Comparison of ENCODE assay signal across 15 cellular contexts in genomic region chr14:98958048-98959031, GRCh38.
"Had no signal": no experiment of that assay in that cellular context is flagged by ENCODE, and none has a peak within 500 bp of the region (broad histone marks: within the 10 kb centered on the region; RNA-seq: fewer than 3 reads in every experiment).

No MANE protein-coding gene starts in this region.

- ATAC-seq: activated naive CD8-positive, alpha-beta T cell treated with anti-CD3 and anti-CD28 coated beads, Interleukin-2, amount 50 U/mL, for 24 hours; stimulated activated effector memory CD8-positive, alpha-beta T cell treated with anti-CD3 and anti-CD28 coated beads, Interleukin-12 subunit alpha, Interleukin-12 subunit beta, amount 100 ng/mL, for 72 hours; WTC11 had no signal

- H3K36me3 ChIP-seq: ascending aorta, gastrocnemius medialis, transverse colon had no signal

- H3K27me3 Mint-ChIP-seq: activated CD4-positive, alpha-beta T cell treated with anti-CD3 and anti-CD28 coated beads, Interleukin-2, amount 10 ng/mL, durations not matched to agents 7 days and 5 days; activated naive CD8-positive, alpha-beta T cell treated with anti-CD3 and anti-CD28 coated beads, Interleukin-2, amount 50 U/mL, for 24 hours; T-helper 17 cell had no signal

- H3K9me3 Mint-ChIP-seq: activated CD4-positive, alpha-beta T cell treated with anti-CD3 and anti-CD28 coated beads, Interleukin-2, amount 10 ng/mL, durations not matched to agents 7 days and 5 days; activated naive CD8-positive, alpha-beta T cell treated with anti-CD3 and anti-CD28 coated beads, Interleukin-2, amount 50 U/mL, for 24 hours; nephron; stimulated activated effector memory CD8-positive, alpha-beta T cell treated with anti-CD3 and anti-CD28 coated beads, Interleukin-12 subunit alpha, Interleukin-12 subunit beta, amount 100 ng/mL, for 72 hours; WTC11 had no signal

- H3K9me3 ChIP-seq: ascending aorta, gastrocnemius medialis, psoas muscle, transverse colon had no signal

- H3K4me1 ChIP-seq: psoas muscle, transverse colon had no signal

- H3K27ac ChIP-seq: gastrocnemius medialis, psoas muscle had no signal

- H3K4me3 Mint-ChIP-seq: activated CD4-positive, alpha-beta T cell treated with anti-CD3 and anti-CD28 coated beads, Interleukin-2, amount 10 ng/mL, durations not matched to agents 7 days and 5 days; activated naive CD8-positive, alpha-beta T cell treated with anti-CD3 and anti-CD28 coated beads, Interleukin-2, amount 50 U/mL, for 24 hours; nephron; stimulated activated effector memory CD8-positive, alpha-beta T cell treated with anti-CD3 and anti-CD28 coated beads, Interleukin-12 subunit alpha, Interleukin-12 subunit beta, amount 100 ng/mL, for 72 hours; T-helper 17 cell; WTC11 had no signal

- H3K36me3 Mint-ChIP-seq: stimulated activated effector memory CD8-positive, alpha-beta T cell treated with anti-CD3 and anti-CD28 coated beads, Interleukin-12 subunit alpha, Interleukin-12 subunit beta, amount 100 ng/mL, for 72 hours; WTC11 had no signal

- H3K4me1 Mint-ChIP-seq: activated CD4-positive, alpha-beta T cell treated with anti-CD3 and anti-CD28 coated beads, Interleukin-2, amount 10 ng/mL, durations not matched to agents 7 days and 5 days had no signal

- H3K27me3 ChIP-seq: ascending aorta, gastrocnemius medialis, transverse colon had no signal

- H3K27ac Mint-ChIP-seq: activated CD4-positive, alpha-beta T cell treated with anti-CD3 and anti-CD28 coated beads, Interleukin-2, amount 10 ng/mL, durations not matched to agents 7 days and 5 days; activated naive CD8-positive, alpha-beta T cell treated with anti-CD3 and anti-CD28 coated beads, Interleukin-2, amount 50 U/mL, for 24 hours; stimulated activated effector memory CD8-positive, alpha-beta T cell treated with anti-CD3 and anti-CD28 coated beads, Interleukin-12 subunit alpha, Interleukin-12 subunit beta, amount 100 ng/mL, for 72 hours; T-helper 17 cell; WTC11 had no signal

- H3K4me3 ChIP-seq: ascending aorta, gastrocnemius medialis, psoas muscle, transverse colon had no signal

- DNase-seq: activated CD4-positive, alpha-beta T cell treated with anti-CD3 and anti-CD28 coated beads, Interleukin-2, amount 10 ng/mL, durations not matched to agents 7 days and 5 days; activated naive CD4-positive, alpha-beta T cell treated with Interleukin-2 at 50 U/mL for 16 hours; activated naive CD8-positive, alpha-beta T cell treated with anti-CD3 and anti-CD28 coated beads, Interleukin-2, amount 50 U/mL, for 24 hours; gastrocnemius medialis; kidney; left ventricle myocardium superior; mesendoderm; occipital lobe; T-helper 17 cell; transverse colon had no signal
